Comparison of ENCODE assay signal across 24 cellular contexts in genomic region chr4:19164334-19164733, GRCh38.
"Had no signal": no experiment of that assay in that cellular context is flagged by ENCODE, and none has a peak within 500 bp of the region (broad histone marks: within the 10 kb centered on the region; RNA-seq: fewer than 3 reads in every experiment).

No MANE protein-coding gene starts in this region.

- H3K27ac Mint-ChIP-seq: activated CD4-positive, alpha-beta T cell treated with anti-CD3 and anti-CD28 coated beads, Interleukin-2, amount 10 ng/mL, durations not matched to agents 7 days and 5 days; activated CD8-positive, alpha-beta T cell treated with anti-CD3 and anti-CD28 coated beads, Interleukin-2, amount 10 ng/mL, durations not matched to agents 7 days and 5 days; activated naive CD4-positive, alpha-beta T cell treated with anti-CD3 and anti-CD28 coated beads for 36 hours; activated naive CD8-positive, alpha-beta T cell treated with anti-CD3 and anti-CD28 coated beads, Interleukin-2, amount 50 U/mL, for 24 hours; immature natural killer cell; naive thymus-derived CD4-positive, alpha-beta T cell; neural progenitor cell; progenitor cell of endocrine pancreas had no signal

- H3K36me3 ChIP-seq: brain microvascular endothelial cell, colonic mucosa, gastrocnemius medialis, heart left ventricle, left ventricle myocardium inferior, neural progenitor cell, right atrium auricular region, tibial artery had no signal

- H2AFZ ChIP-seq: neural progenitor cell had no signal

- H3K36me3 Mint-ChIP-seq: immature natural killer cell; naive thymus-derived CD4-positive, alpha-beta T cell; neural progenitor cell had no signal

- H3K27ac ChIP-seq: brain microvascular endothelial cell, colonic mucosa, gastrocnemius medialis, heart left ventricle, left ventricle myocardium inferior, neural progenitor cell, right atrium auricular region, skin epidermis, tibial artery had no signal

- H3K27me3 Mint-ChIP-seq: activated CD4-positive, alpha-beta T cell treated with anti-CD3 and anti-CD28 coated beads, Interleukin-2, amount 10 ng/mL, durations not matched to agents 7 days and 5 days; activated naive CD8-positive, alpha-beta T cell treated with anti-CD3 and anti-CD28 coated beads, Interleukin-2, amount 50 U/mL, for 24 hours; central memory CD8-positive, alpha-beta T cell; naive thymus-derived CD4-positive, alpha-beta T cell; progenitor cell of endocrine pancreas had no signal

- H3K4me1 ChIP-seq: colonic mucosa, gastrocnemius medialis, heart left ventricle, left ventricle myocardium inferior, neural progenitor cell, right atrium auricular region, tibial artery had no signal

- H3K4me1 Mint-ChIP-seq: activated CD4-positive, alpha-beta T cell treated with anti-CD3 and anti-CD28 coated beads, Interleukin-2, amount 10 ng/mL, durations not matched to agents 7 days and 5 days; activated naive CD8-positive, alpha-beta T cell treated with anti-CD3 and anti-CD28 coated beads, Interleukin-2, amount 50 U/mL, for 24 hours; central memory CD8-positive, alpha-beta T cell; immature natural killer cell; naive thymus-derived CD4-positive, alpha-beta T cell; neural progenitor cell had no signal

- H3K27me3 ChIP-seq: brain microvascular endothelial cell, colonic mucosa, gastrocnemius medialis, heart left ventricle, neural progenitor cell, right atrium auricular region, tibial artery had no signal

- DNase-seq: activated CD4-positive, alpha-beta T cell treated with anti-CD3 and anti-CD28 coated beads, Interleukin-2, amount 10 ng/mL, durations not matched to agents 7 days and 5 days; activated CD8-positive, alpha-beta T cell treated with anti-CD3 and anti-CD28 coated beads, Interleukin-2, amount 10 ng/mL, durations not matched to agents 7 days and 5 days; activated naive CD4-positive, alpha-beta T cell treated with anti-CD3 and anti-CD28 coated beads for 36 hours; activated naive CD8-positive, alpha-beta T cell treated with anti-CD3 and anti-CD28 coated beads, Interleukin-2, amount 50 U/mL, for 24 hours; activated T-cell treated with anti-CD3 and anti-CD28 coated beads, Interleukin-2, amount 50 U/mL, for 4 hours; anterior cingulate cortex; brain microvascular endothelial cell; colonic mucosa; gastrocnemius medialis; heart left ventricle; immature natural killer cell; kidney glomerular epithelial cell; left ventricle myocardium inferior; mammary epithelial cell; naive thymus-derived CD4-positive, alpha-beta T cell; stimulated activated naive CD8-positive, alpha-beta T cell treated with anti-CD3 and anti-CD28 coated beads, Interleukin-15, Interleukin-2, amounts not matched to agents 100 U/mL and 50 U/mL, for 24 hours; substantia nigra; T1000; tibial artery had no signal

- H3K4me2 ChIP-seq: neural progenitor cell had no signal

- H3K4me3 Mint-ChIP-seq: activated CD4-positive, alpha-beta T cell treated with anti-CD3 and anti-CD28 coated beads, Interleukin-2, amount 10 ng/mL, durations not matched to agents 7 days and 5 days; activated CD8-positive, alpha-beta T cell treated with anti-CD3 and anti-CD28 coated beads, Interleukin-2, amount 10 ng/mL, durations not matched to agents 7 days and 5 days; activated naive CD4-positive, alpha-beta T cell treated with anti-CD3 and anti-CD28 coated beads for 36 hours; activated naive CD8-positive, alpha-beta T cell treated with anti-CD3 and anti-CD28 coated beads, Interleukin-2, amount 50 U/mL, for 24 hours; activated T-cell treated with anti-CD3 and anti-CD28 coated beads, Interleukin-2, amount 50 U/mL, for 4 hours; central memory CD8-positive, alpha-beta T cell; immature natural killer cell; naive thymus-derived CD4-positive, alpha-beta T cell; neural progenitor cell had no signal

- H3K9ac ChIP-seq: neural progenitor cell had no signal

- H3K4me3 ChIP-seq: colonic mucosa, gastrocnemius medialis, heart left ventricle, left ventricle myocardium inferior, neural progenitor cell, right atrium auricular region, skin epidermis, tibial artery had no signal

- H3K9me3 ChIP-seq: colonic mucosa, gastrocnemius medialis, heart left ventricle, left ventricle myocardium inferior, right atrium auricular region, tibial artery had no signal
